ENCODE assay signal across 18 cellular contexts in genomic region chr14:92519246-92520101, GRCh38. TPM values are rescaled to one million over a fixed set of nuclear protein-coding genes. Genes with fewer than 3 reads are reported as not detected.
DNase-seq lines count a peak whose midpoint lies in the region; ATAC-seq and TF ChIP-seq lines count a peak whose summit lies in the region.
"Had no signal": no experiment of that assay in that cellular context is flagged by ENCODE, and none has a peak within 500 bp of the region (broad histone marks: within the 10 kb centered on the region; RNA-seq: fewer than 3 reads in every experiment).

No MANE protein-coding gene starts in this region.

- no peak for DNase-seq in HL-60 (ENCODE audit: low read depth in 1 of 2, low spot score in 1 of 2)
- peak; percentile 66 for DNase-seq in sigmoid colon
- no peak for DNase-seq in activated gamma-delta T cell treated with Interleukin-2 at 50 U/mL for 16 hours
- DNase-seq in uterus: no peak
- DNase-seq: activated naive CD4-positive, alpha-beta T cell treated with Interleukin-2 at 50 U/mL for 16 hours; effector CD8-positive, alpha-beta T cell; GM23248; NCI-H187 treated with DMSO at 0.1 percent for 48 hours; NCI-H510A; ovary; stimulated activated naive CD4-positive, alpha-beta T cell had no signal

- H3K36me3 Mint-ChIP-seq in dendritic cell treated with granulocyte-macrophage colony-stimulating factor and Interleukin-4, amounts not matched to agents 40 ng/mL and 50 ng/mL, for 4 days (ENCODE audit: low read depth): peaks cover 64% of the 10 kb centered on the region

- intact Hi-C loops in dendritic cell treated with granulocyte-macrophage colony-stimulating factor and Interleukin-4, amounts not matched to agents 40 ng/mL and 50 ng/mL, for 4 days (cut with micrococcal nuclease): loop anchor here (10.0 kb wide), 1 partner anchor 275 kb away; the partner anchor contains the start of gene GOLGA5
- intact Hi-C loops in sigmoid colon (cut with DNase I): loop anchor here (10.0 kb wide), 1 partner anchor 275 kb away; the partner anchor contains the start of gene GOLGA5
- intact Hi-C loops in uterus (cut with DNase I; ENCODE audit: low total_unique reads): no loop called here

- WGBS in sigmoid colon, 2 donors: 86 to 90% methylated on average over 20 of the region's 20 CpGs

- no peak overlapping the region for H3K4me3 ChIP-seq in HL-60 (replicated peaks; ENCODE audit: insufficient read depth, low read length)
- no peak overlapping the region for H3K4me3 ChIP-seq in sigmoid colon
- no peak overlapping the region for H3K4me3 ChIP-seq in uterus
- H3K4me3 ChIP-seq: GM23248, ovary, SK-N-MC, smooth muscle cell had no signal

- H3K27ac Mint-ChIP-seq in dendritic cell treated with granulocyte-macrophage colony-stimulating factor and Interleukin-4, amounts not matched to agents 40 ng/mL and 50 ng/mL, for 4 days: peak overlapping the region; percentile 75
- H3K27ac Mint-ChIP-seq: activated CD4-positive, alpha-beta memory T cell treated with anti-CD3 and anti-CD28 coated beads, Interleukin-2, amount 10 ng/mL, durations not matched to agents 7 days and 5 days had no signal

- ATAC-seq in GM18498 (IDR thresholded peaks at IDR 0.05; ENCODE audit: unreplicated experiment) (peak; percentile 26), GM21529 (IDR thresholded peaks at IDR 0.05; ENCODE audit: unreplicated experiment) (no peak)

- H3K4me3 Mint-ChIP-seq in dendritic cell treated with granulocyte-macrophage colony-stimulating factor and Interleukin-4, amounts not matched to agents 40 ng/mL and 50 ng/mL, for 4 days: no peak overlapping the region
- H3K4me3 Mint-ChIP-seq: activated CD4-positive, alpha-beta memory T cell treated with anti-CD3 and anti-CD28 coated beads, Interleukin-2, amount 10 ng/mL, durations not matched to agents 7 days and 5 days had no signal

- H3K27me3 ChIP-seq in HL-60 (ENCODE audit: insufficient read depth, poor library complexity, severe bottlenecking) (no peaks in the 10 kb centered on the region), sigmoid colon (no peaks in the 10 kb centered on the region), uterus (no peaks in the 10 kb centered on the region)
- H3K27me3 ChIP-seq: ovary had no signal

- H3K36me3 ChIP-seq in sigmoid colon: no peaks in the 10 kb centered on the region
- no peaks in the 10 kb centered on the region for H3K36me3 ChIP-seq in uterus
- H3K36me3 ChIP-seq: ovary had no signal

- H3K27me3 Mint-ChIP-seq in dendritic cell treated with granulocyte-macrophage colony-stimulating factor and Interleukin-4, amounts not matched to agents 40 ng/mL and 50 ng/mL, for 4 days: no peaks in the 10 kb centered on the region

- H3K9me3 Mint-ChIP-seq in dendritic cell treated with granulocyte-macrophage colony-stimulating factor and Interleukin-4, amounts not matched to agents 40 ng/mL and 50 ng/mL, for 4 days: no peaks in the 10 kb centered on the region

- peak overlapping the region; percentile 69 for H3K27ac ChIP-seq in HL-60 (replicated peaks)
- peak overlapping the region in 3 of 4 donors; percentile 24 to 99 (median 96) for H3K27ac ChIP-seq in sigmoid colon
- H3K27ac ChIP-seq in uterus: no peak overlapping the region
- H3K27ac ChIP-seq: GM23248, ovary, SK-N-MC had no signal

- no peak for TF ChIP-seq EP300 in sigmoid colon (IDR thresholded peaks at IDR 0.05)

- H3K4me1 ChIP-seq in sigmoid colon (peaks cover 0 to 76% (median 47%) of the 10 kb centered on the region in 4 donors), uterus (no peaks in the 10 kb centered on the region)

- no peaks in the 10 kb centered on the region for H3K9me3 ChIP-seq in sigmoid colon
- H3K9me3 ChIP-seq in uterus: no peaks in the 10 kb centered on the region
- H3K9me3 ChIP-seq: ovary had no signal

- peaks cover 89% of the 10 kb centered on the region for H3K4me1 Mint-ChIP-seq in dendritic cell treated with granulocyte-macrophage colony-stimulating factor and Interleukin-4, amounts not matched to agents 40 ng/mL and 50 ng/mL, for 4 days (ENCODE audit: low read depth)

- TF ChIP-seq CTCF in HL-60 (IDR thresholded peaks at IDR 0.05; ENCODE audit: insufficient read depth, low read length) (no peak), sigmoid colon (IDR thresholded peaks at IDR 0.05) (no peak), uterus (IDR thresholded peaks at IDR 0.05) (no peak)

- no peak for TF ChIP-seq POLR2A in sigmoid colon (IDR thresholded peaks at IDR 0.05)
- TF ChIP-seq POLR2A in uterus (IDR thresholded peaks at IDR 0.05): no peak

RNA-seq across cellular contexts. Expression of gene RIN3, which starts 5.9 kb away (rescaled TPM):
- total RNA-seq in sigmoid colon (10 to 100 TPM; 12.7 to 31.8 (median 23.0) TPM), uterus (10 to 100 TPM in 2 of 4 donors, 1 to 10 TPM in 2; 6.2 to 29.8 (median 12.2) TPM)
- 10 to 100 TPM in 1 of 3 donors, 1 to 10 TPM in 2; 6.0 to 19.2 (median 7.4) TPM for polyA plus RNA-seq in sigmoid colon
- total RNA-seq: HT-29 had no signal

Comparison
In these comparisons a context has a peak if more than half of its experiments do, and no peak if none do; other contexts are left out.
1. H3K27ac ChIP-seq: peak in HL-60 (single experiment) and sigmoid colon (3 of 4); none in uterus (0 of 2).